Comparison of ENCODE assay signal across 14 cellular contexts in genomic region chr1:14498839-14499238, GRCh38.
DNase-seq lines count a peak whose midpoint lies in the region; ATAC-seq and TF ChIP-seq lines count a peak whose summit lies in the region.
"Had no signal": no experiment of that assay in that cellular context is flagged by ENCODE, and none has a peak within 500 bp of the region (broad histone marks: within the 10 kb centered on the region; RNA-seq: fewer than 3 reads in every experiment).

No MANE protein-coding gene starts in this region.

- POLR2A ChIA-PET in Panc1 (lab: Charles Lee): no interaction called here

- intact Hi-C loops in Panc1 (cut with micrococcal nuclease; ENCODE audit: unreplicated experiment): no loop called here

- H3K4me3 ChIP-seq in Panc1 (ENCODE audit: low read depth in 2 of 2, low read length in 2 of 2): no peak overlapping the region
- H3K4me3 ChIP-seq in MG63: no peak overlapping the region
- H3K4me3 ChIP-seq: PC-9 had no signal

- H3K27ac ChIP-seq in Panc1 (ENCODE audit: low read length): no peak overlapping the region
- H3K27ac ChIP-seq: HL-60, PC-9 had no signal

- in situ Hi-C loops in Panc1 (cut with HindIII; ENCODE audit: low pct_unique_long_range_greater_than_20kb, low sequenced_read_pairs): no loop called here

- ATAC-seq in Panc1 (0 out of 2 replicates have a peak, but pooled peaks have one; percentile 45), left lobe of liver (peak; percentile 67), HG02884 (IDR thresholded peaks at IDR 0.05; ENCODE audit: unreplicated experiment) (no peak)

- H3K4me1 ChIP-seq in Panc1 (ENCODE audit: control insufficient read depth, insufficient read depth, low read length): no peaks in the 10 kb centered on the region

- CTCF ChIA-PET in Panc1 (lab: Charles Lee): no interaction called here

- DNase-seq in NCI-H146 (lab: John Stamatoyannopoulos, UW) (peak; percentile 62), Panc1 (ENCODE audit: low read depth, low spot score) (no peak), left lobe of liver (ENCODE audit: low spot score) (no peak), cerebellar nuclear complex (lab: John Stamatoyannopoulos, UW) (no peak), MG63 (no peak), activated gamma-delta T cell treated with Interleukin-2 at 50 U/mL for 16 hours (no peak)
- DNase-seq: CD4-positive, alpha-beta T cell; DMS79; HCEC 1CT; NCI-H1694; NCI-H526 treated with DMSO at 0.1 percent for 48 hours; PC-9 had no signal

- H3K27me3 ChIP-seq in Panc1 (ENCODE audit: control insufficient read depth, insufficient read depth, low read length): no peaks in the 10 kb centered on the region; the same call in 1 of the 2 replicates
- no peaks in the 10 kb centered on the region for H3K27me3 ChIP-seq in MG63

- TF ChIP-seq CTCF in Panc1 (IDR thresholded peaks at IDR 0.05): no peak

- no peaks in the 10 kb centered on the region for H3K36me3 ChIP-seq in Panc1 (ENCODE audit: control insufficient read depth, insufficient read depth, low read length)
- H3K36me3 ChIP-seq in MG63: no peaks in the 10 kb centered on the region

- no TSS peak for BruUV-seq in Panc1 (replicated peaks; lab: Mats Ljungman, UMichigan)

- H3K9me3 ChIP-seq in Panc1 (ENCODE audit: control insufficient read depth, insufficient read depth, low read depth, low read length) (no peaks in the 10 kb centered on the region), MG63 (no peaks in the 10 kb centered on the region)
